Comparison of ENCODE assay signal across 32 cellular contexts in genomic region chr16:24816688-24817087, GRCh38. TPM values are rescaled to one million over a fixed set of nuclear protein-coding genes. Genes with fewer than 3 reads are reported as not detected.
"Had no signal": no experiment of that assay in that cellular context is flagged by ENCODE, and none has a peak within 500 bp of the region (broad histone marks: within the 10 kb centered on the region; RNA-seq: fewer than 3 reads in every experiment).

No MANE protein-coding gene starts in this region.

- DNase-seq: activated CD4-positive, alpha-beta memory T cell treated with anti-CD3 and anti-CD28 coated beads for 36 hours; activated CD4-positive, alpha-beta T cell treated with anti-CD3 and anti-CD28 coated beads for 4 hours; activated CD4-positive, alpha-beta T cell treated with anti-CD3 and anti-CD28 coated beads, Interleukin-2, amount 50 U/mL, for 1 hour; activated CD8-positive, alpha-beta memory T cell treated with anti-CD3 and anti-CD28 coated beads, Interleukin-2, amount 50 U/mL, for 4 hours; activated effector memory CD4-positive, alpha-beta T cell treated with anti-CD3 and anti-CD28 coated beads, Interleukin-2, amount 50 U/mL, for 16 hours; activated naive CD4-positive, alpha-beta T cell; activated naive CD8-positive, alpha-beta T cell treated with anti-CD3 and anti-CD28 coated beads for 36 hours; activated T-cell treated with anti-CD3 and anti-CD28 coated beads for 4 hours; activated T-cell treated with anti-CD3 and anti-CD28 coated beads, Interleukin-2, amount 50 U/mL, for 72 hours; amniotic stem cell; aorta; brain microvascular endothelial cell; MM.1S; MV-4-11; NCI-H1092; NCI-H1436 treated with DMSO at 0.1 percent for 48 hours; NCI-H1694 treated with DMSO at 0.1 percent for 48 hours; NCI-H2029; NCI-H510A; NCI-H526; NCI-H748 treated with DMSO at 0.1 percent for 48 hours; NK-92 treated with Interleukin-12 subunit alpha and Interleukin-12 subunit beta, amount 100 ng/mL, for 24 hours; PC-3; Peyer's patch; RPMI8226; SHP77 treated with DMSO at 0.1 percent for 48 hours; SK-N-SH had no signal

- H3K27ac Mint-ChIP-seq: activated CD4-positive, alpha-beta memory T cell treated with anti-CD3 and anti-CD28 coated beads for 36 hours; activated naive CD8-positive, alpha-beta T cell treated with anti-CD3 and anti-CD28 coated beads for 36 hours; activated T-cell treated with anti-CD3 and anti-CD28 coated beads, Interleukin-2, amount 50 U/mL, for 72 hours; activated T-helper 17 cell treated with anti-CD3 and anti-CD28 coated beads, Interleukin-2, amount 50 U/mL, for 72 hours; T-helper 1 cell treated with Interleukin-12 subunit alpha and Interleukin-12 subunit beta and Interleukin-4 antibody, amounts not matched to agents 30 μg/mL and 1 μg/mL, for 36 hours; T-helper 2 cell treated with Interferon-gamma antibody and Interleukin-4, amounts not matched to agents 5 μg/mL and 100 μg/mL, for 36 hours had no signal

- H3K9me3 Mint-ChIP-seq: activated CD4-positive, alpha-beta memory T cell treated with anti-CD3 and anti-CD28 coated beads for 36 hours; activated naive CD8-positive, alpha-beta T cell treated with anti-CD3 and anti-CD28 coated beads for 36 hours; activated T-cell treated with anti-CD3 and anti-CD28 coated beads, Interleukin-2, amount 50 U/mL, for 72 hours; activated T-helper 17 cell treated with anti-CD3 and anti-CD28 coated beads, Interleukin-2, amount 50 U/mL, for 72 hours; T-helper 1 cell treated with Interleukin-12 subunit alpha and Interleukin-12 subunit beta and Interleukin-4 antibody, amounts not matched to agents 30 μg/mL and 1 μg/mL, for 36 hours; T-helper 2 cell treated with Interferon-gamma antibody and Interleukin-4, amounts not matched to agents 5 μg/mL and 100 μg/mL, for 36 hours had no signal

- H3K4me3 Mint-ChIP-seq: activated CD4-positive, alpha-beta memory T cell treated with anti-CD3 and anti-CD28 coated beads for 36 hours; activated naive CD8-positive, alpha-beta T cell treated with anti-CD3 and anti-CD28 coated beads for 36 hours; activated T-cell treated with anti-CD3 and anti-CD28 coated beads, Interleukin-2, amount 50 U/mL, for 72 hours; activated T-helper 17 cell treated with anti-CD3 and anti-CD28 coated beads, Interleukin-2, amount 50 U/mL, for 72 hours; T-helper 1 cell treated with Interleukin-12 subunit alpha and Interleukin-12 subunit beta and Interleukin-4 antibody, amounts not matched to agents 30 μg/mL and 1 μg/mL, for 36 hours; T-helper 2 cell treated with Interferon-gamma antibody and Interleukin-4, amounts not matched to agents 5 μg/mL and 100 μg/mL, for 36 hours had no signal

- ATAC-seq: activated CD4-positive, CD25-positive, alpha-beta regulatory T cell treated with anti-CD3 and anti-CD28 coated beads, Interleukin-2, amount 50 U/mL, for 24 hours; activated T-cell treated with anti-CD3 and anti-CD28 coated beads, Interleukin-2, amount 50 U/mL, for 72 hours; activated T-helper 17 cell treated with anti-CD3 and anti-CD28 coated beads, Interleukin-2, amount 50 U/mL, for 72 hours; PC-3 had no signal

- H3K27me3 Mint-ChIP-seq: activated CD4-positive, alpha-beta memory T cell treated with anti-CD3 and anti-CD28 coated beads for 36 hours; activated naive CD8-positive, alpha-beta T cell treated with anti-CD3 and anti-CD28 coated beads for 36 hours; activated T-helper 17 cell treated with anti-CD3 and anti-CD28 coated beads, Interleukin-2, amount 50 U/mL, for 72 hours had no signal

- H3K4me1 Mint-ChIP-seq: activated naive CD8-positive, alpha-beta T cell treated with anti-CD3 and anti-CD28 coated beads for 36 hours; activated T-helper 17 cell treated with anti-CD3 and anti-CD28 coated beads, Interleukin-2, amount 50 U/mL, for 72 hours had no signal

RNA-seq across cellular contexts. Expression of gene SLC5A11, which starts 29.1 kb away (rescaled TPM):
- total RNA-seq: activated T-helper 17 cell treated with anti-CD3 and anti-CD28 coated beads, Interleukin-2, amount 50 U/mL, for 72 hours; aorta; LHCN-M2 had no signal
